In the genomic region with DNA sequence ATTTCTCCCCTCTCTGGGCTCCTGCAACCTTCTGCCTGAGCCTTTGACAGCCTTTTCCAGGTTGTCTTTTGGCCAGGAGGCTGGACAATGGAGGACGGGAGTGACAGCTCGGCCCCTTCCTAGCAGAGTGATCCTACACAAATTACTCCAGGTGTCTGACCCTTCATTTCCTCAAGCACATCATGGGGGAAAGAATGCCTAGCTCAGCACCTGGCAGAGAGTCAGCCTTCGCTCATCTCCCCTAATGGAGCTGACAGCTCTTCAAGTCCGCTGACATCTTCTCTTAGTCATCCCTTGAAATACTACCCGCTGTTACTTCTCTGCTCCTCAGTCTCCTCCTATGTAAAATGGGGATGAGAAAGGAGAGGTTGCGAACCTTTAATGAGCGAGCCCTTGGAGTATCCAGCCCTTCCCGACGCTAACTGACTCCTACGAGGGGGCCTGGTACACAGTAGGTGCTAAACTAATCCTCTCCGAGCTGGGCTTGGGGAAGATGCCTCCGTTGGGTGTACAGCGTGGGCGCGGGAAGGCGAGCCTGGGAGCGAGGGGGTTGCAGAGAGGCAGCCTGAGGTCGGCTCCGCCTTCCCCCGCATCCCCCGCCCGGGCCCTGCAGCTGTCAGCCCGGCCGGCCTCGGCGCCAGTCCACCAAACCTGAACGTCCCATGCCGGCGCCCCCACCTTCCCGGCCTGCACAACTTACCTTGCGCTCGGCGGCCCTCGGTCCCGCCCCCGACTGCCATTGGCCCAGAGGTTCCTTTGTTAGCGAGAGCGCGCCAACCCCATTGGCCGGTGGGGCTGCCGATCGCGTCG, we compare ENCODE assay signal across 8 cellular contexts. TPM values are rescaled to one million over a fixed set of nuclear protein-coding genes. Genes with fewer than 3 reads are reported as not detected.
DNase-seq lines count a peak whose midpoint lies in the region; ATAC-seq and TF ChIP-seq lines count a peak whose summit lies in the region.

No MANE protein-coding gene starts in this region.

- H3K4me3 ChIP-seq in brain microvascular endothelial cell (ENCODE audit: low read depth, low read length): peak overlapping the region; percentile 62
- H3K4me3 ChIP-seq in iPS-15b (ENCODE audit: low read depth, low read length): peak overlapping the region; percentile 80
- peak overlapping the region; percentile 56 for H3K4me3 ChIP-seq in skeletal muscle cell (ENCODE audit: low read depth, low read length)

- peaks cover 15% of the 10 kb centered on the region for H3K4me1 ChIP-seq in iPS-15b (ENCODE audit: control insufficient read depth, insufficient read depth, low read length)

- H3K27me3 ChIP-seq in brain microvascular endothelial cell (replicated peaks) (no peaks in the 10 kb centered on the region), iPS-15b (ENCODE audit: control insufficient read depth, insufficient read depth, low read length) (peaks cover 9% of the 10 kb centered on the region)

- no peaks in the 10 kb centered on the region for H3K9me3 ChIP-seq in iPS-15b (ENCODE audit: control insufficient read depth, insufficient read depth, low read length)

- DNase-seq in A172 (ENCODE audit: low spot score) (peak; percentile 97), NCI-H2107 treated with DMSO at 0.1 percent for 48 hours (lab: John Stamatoyannopoulos, UW; ENCODE audit: unreplicated experiment) (peak; percentile 48), UCSD-AML1 (lab: John Stamatoyannopoulos, UW; ENCODE audit: unreplicated experiment) (peak; percentile 95), brain microvascular endothelial cell (peak; percentile 98), skeletal muscle cell (ENCODE audit: low read depth) (peak; percentile 93)

- in situ Hi-C loops in brain microvascular endothelial cell (cut with HindIII; ENCODE audit: low pct_ligation_motif_present, low sequenced_read_pairs): no loop called here

- H3K9ac ChIP-seq in iPS-15b (ENCODE audit: low read depth, low read length): no peak overlapping the region

- H3K27ac ChIP-seq in brain microvascular endothelial cell: peak overlapping the region; percentile 34

- H3K36me3 ChIP-seq in brain microvascular endothelial cell (replicated peaks) (no peaks in the 10 kb centered on the region), iPS-15b (ENCODE audit: control insufficient read depth, insufficient read depth, low read length) (no peaks in the 10 kb centered on the region)

- ATAC-seq in GM18861 (IDR thresholded peaks at IDR 0.05; ENCODE audit: unreplicated experiment) (peak; percentile 83), HG03095 (IDR thresholded peaks at IDR 0.05; ENCODE audit: unreplicated experiment) (peak; percentile 84)

- TF ChIP-seq CTCF in brain microvascular endothelial cell (IDR thresholded peaks at IDR 0.05; ENCODE audit: low read depth, low read length, missing control alignments): no peak

RNA-seq across cellular contexts. Expression of a gene that starts 0.5 kb away (rescaled TPM):
- total RNA-seq in A172 (2014; rRNA removed; shearing (Covaris generic)): 295 and 299 TPM in 2 replicates

Comparison
In these comparisons a context has a peak if more than half of its experiments do, and no peak if none do; other contexts are left out.
1. Peak in every context shown above with its lines: DNase-seq, ATAC-seq, H3K4me3 ChIP-seq and H3K27ac ChIP-seq.
2. DNase-seq: peak in every context shown above with its lines; median percentile 98 in brain microvascular endothelial cell; 97 in A172; 95 in UCSD-AML1; 93 in skeletal muscle cell; 48 in NCI-H2107 treated with DMSO at 0.1 percent for 48 hours.